17 cellular contexts compared by ENCODE assay signal in genomic region chr7:148791506-148791905, GRCh38.
DNase-seq lines count a peak whose midpoint lies in the region; ATAC-seq and TF ChIP-seq lines count a peak whose summit lies in the region.
"Had no signal": no experiment of that assay in that cellular context is flagged by ENCODE, and none has a peak within 500 bp of the region (broad histone marks: within the 10 kb centered on the region; RNA-seq: fewer than 3 reads in every experiment).

No MANE protein-coding gene starts in this region.

- H3K36me3 Mint-ChIP-seq in activated CD8-positive, alpha-beta T cell treated with anti-CD3 and anti-CD28 coated beads, Interleukin-2, amount 10 ng/mL, durations not matched to agents 7 days and 5 days (ENCODE audit: low read depth) = peaks cover 79% of the 10 kb centered on the region
- H3K36me3 Mint-ChIP-seq in activated CD8-positive, alpha-beta T cell treated with anti-CD3 and anti-CD28 coated beads for 36 hours (ENCODE audit: low read depth) = peaks cover 53% of the 10 kb centered on the region

- H3K4me3 Mint-ChIP-seq in activated CD8-positive, alpha-beta T cell treated with anti-CD3 and anti-CD28 coated beads, Interleukin-2, amount 10 ng/mL, durations not matched to agents 7 days and 5 days = no peak overlapping the region
- H3K4me3 Mint-ChIP-seq in activated CD8-positive, alpha-beta T cell treated with anti-CD3 and anti-CD28 coated beads for 36 hours = no peak overlapping the region
- H3K4me3 Mint-ChIP-seq: CD8-positive, alpha-beta memory T cell; H9 had no signal

- intact Hi-C loops in activated CD8-positive, alpha-beta T cell treated with anti-CD3 and anti-CD28 coated beads for 36 hours (cut with micrococcal nuclease) = no loop called here
- intact Hi-C loops in upper lobe of right lung (cut with DNase I) = no loop called here

- POLR2A ChIA-PET in activated CD8-positive, alpha-beta T cell treated with anti-CD3 and anti-CD28 coated beads, Interleukin-2, amount 10 ng/mL, durations not matched to agents 7 days and 5 days (lab: Charles Lee) = no interaction called here
- POLR2A ChIA-PET in activated CD8-positive, alpha-beta T cell treated with anti-CD3 and anti-CD28 coated beads for 36 hours (lab: Charles Lee) = interaction anchor here (1.6 kb wide), 1 partner anchor 8 kb away, joined by 4 read pairs; no protein-coding TSS in a partner anchor
- POLR2A ChIA-PET in RWPE1 (lab: Yijun Ruan, JAX; ENCODE audit: low non-redundant PET) = no interaction called here

- DNase-seq in activated CD8-positive, alpha-beta T cell treated with anti-CD3 and anti-CD28 coated beads, Interleukin-2, amount 10 ng/mL, durations not matched to agents 7 days and 5 days = peak; percentile 14
- no peak for DNase-seq in activated CD8-positive, alpha-beta T cell treated with anti-CD3 and anti-CD28 coated beads for 36 hours
- no peak for DNase-seq in RWPE1 (ENCODE audit: low spot score)
- DNase-seq in upper lobe of right lung = no peak
- DNase-seq in activated gamma-delta T cell treated with Interleukin-2 at 50 U/mL for 16 hours = no peak
- no peak for DNase-seq in anterior cingulate cortex (lab: John Stamatoyannopoulos, UW)
- DNase-seq: 8988T; AML-193; Caco-2; CD8-positive, alpha-beta memory T cell; DND-41; GDM1; GOT3; H9 had no signal

- H3K4me3 ChIP-seq in upper lobe of right lung = no peak overlapping the region
- H3K4me3 ChIP-seq: BLaER1 had no signal

- no peaks in the 10 kb centered on the region for H3K27me3 Mint-ChIP-seq in activated CD8-positive, alpha-beta T cell treated with anti-CD3 and anti-CD28 coated beads, Interleukin-2, amount 10 ng/mL, durations not matched to agents 7 days and 5 days (ENCODE audit: low read depth)
- no peaks in the 10 kb centered on the region for H3K27me3 Mint-ChIP-seq in activated CD8-positive, alpha-beta T cell treated with anti-CD3 and anti-CD28 coated beads for 36 hours
- H3K27me3 Mint-ChIP-seq: CD8-positive, alpha-beta memory T cell had no signal

- H3K9me3 ChIP-seq in upper lobe of right lung = no peaks in the 10 kb centered on the region
- H3K9me3 ChIP-seq: BLaER1 had no signal

- CTCF ChIA-PET in activated CD8-positive, alpha-beta T cell treated with anti-CD3 and anti-CD28 coated beads, Interleukin-2, amount 10 ng/mL, durations not matched to agents 7 days and 5 days (lab: Charles Lee) = no interaction called here
- CTCF ChIA-PET in activated CD8-positive, alpha-beta T cell treated with anti-CD3 and anti-CD28 coated beads for 36 hours (lab: Charles Lee) = interaction anchor here (0.9 to 1.2 kb wide), 2 partner anchors 18 to 65 kb away, joined by 3 to 4 read pairs; no protein-coding TSS in a partner anchor
- CTCF ChIA-PET in RWPE1 (lab: Yijun Ruan, JAX) = no interaction called here

- peaks cover 4% of the 10 kb centered on the region for H3K4me1 Mint-ChIP-seq in activated CD8-positive, alpha-beta T cell treated with anti-CD3 and anti-CD28 coated beads, Interleukin-2, amount 10 ng/mL, durations not matched to agents 7 days and 5 days (ENCODE audit: low read depth)
- H3K4me1 Mint-ChIP-seq in activated CD8-positive, alpha-beta T cell treated with anti-CD3 and anti-CD28 coated beads for 36 hours (ENCODE audit: low read depth) = no peaks in the 10 kb centered on the region
- H3K4me1 Mint-ChIP-seq: CD8-positive, alpha-beta memory T cell; H9 had no signal

- H3K9me3 Mint-ChIP-seq in activated CD8-positive, alpha-beta T cell treated with anti-CD3 and anti-CD28 coated beads, Interleukin-2, amount 10 ng/mL, durations not matched to agents 7 days and 5 days (ENCODE audit: insufficient read depth) = no peaks in the 10 kb centered on the region
- H3K9me3 Mint-ChIP-seq in activated CD8-positive, alpha-beta T cell treated with anti-CD3 and anti-CD28 coated beads for 36 hours = no peaks in the 10 kb centered on the region
- H3K9me3 Mint-ChIP-seq: CD8-positive, alpha-beta memory T cell; H9 had no signal

- TF ChIP-seq CTCF in activated CD8-positive, alpha-beta T cell treated with anti-CD3 and anti-CD28 coated beads for 36 hours (IDR thresholded peaks at IDR 0.05) = no peak
- no peak for TF ChIP-seq CTCF in RWPE1 (conservative IDR thresholded peaks at IDR 0.05; ENCODE audit: low read depth)
- TF ChIP-seq CTCF in upper lobe of right lung (IDR thresholded peaks at IDR 0.05) = no peak

- H3K4me1 ChIP-seq in upper lobe of right lung = no peaks in the 10 kb centered on the region
- H3K4me1 ChIP-seq: BLaER1, Caco-2 had no signal

- H3K27ac ChIP-seq in RWPE1 (0 out of 2 replicates have a peak overlapping the region, but pooled peaks have one; percentile 4), upper lobe of right lung (no peak overlapping the region)
- H3K27ac ChIP-seq: BLaER1, HL-60 had no signal

- no peak for ATAC-seq in activated CD8-positive, alpha-beta T cell treated with anti-CD3 and anti-CD28 coated beads, Interleukin-2, amount 10 ng/mL, durations not matched to agents 7 days and 5 days
- no peak for ATAC-seq in activated CD8-positive, alpha-beta T cell treated with anti-CD3 and anti-CD28 coated beads for 36 hours
- ATAC-seq in esophagus mucosa (peak; percentile 28), upper lobe of right lung (peak; percentile 8)

- no peaks in the 10 kb centered on the region for H3K27me3 ChIP-seq in upper lobe of right lung
- H3K27me3 ChIP-seq: BLaER1 had no signal

- H3K36me3 ChIP-seq in upper lobe of right lung = peaks cover 98% of the 10 kb centered on the region

- no peak overlapping the region for H3K27ac Mint-ChIP-seq in activated CD8-positive, alpha-beta T cell treated with anti-CD3 and anti-CD28 coated beads, Interleukin-2, amount 10 ng/mL, durations not matched to agents 7 days and 5 days
- no peak overlapping the region for H3K27ac Mint-ChIP-seq in activated CD8-positive, alpha-beta T cell treated with anti-CD3 and anti-CD28 coated beads for 36 hours
- H3K27ac Mint-ChIP-seq: CD8-positive, alpha-beta memory T cell; H9 had no signal

Comparison
In these comparisons a context has a peak if more than half of its experiments do, and no peak if none do; other contexts are left out.
1. ATAC-seq: peak in esophagus mucosa (single experiment) and upper lobe of right lung (single experiment); none in activated CD8-positive, alpha-beta T cell treated with anti-CD3 and anti-CD28 coated beads, Interleukin-2, amount 10 ng/mL, durations not matched to agents 7 days and 5 days (single experiment) and activated CD8-positive, alpha-beta T cell treated with anti-CD3 and anti-CD28 coated beads for 36 hours (single experiment).